ENCODE assay signal across 33 cellular contexts in the genomic region with DNA sequence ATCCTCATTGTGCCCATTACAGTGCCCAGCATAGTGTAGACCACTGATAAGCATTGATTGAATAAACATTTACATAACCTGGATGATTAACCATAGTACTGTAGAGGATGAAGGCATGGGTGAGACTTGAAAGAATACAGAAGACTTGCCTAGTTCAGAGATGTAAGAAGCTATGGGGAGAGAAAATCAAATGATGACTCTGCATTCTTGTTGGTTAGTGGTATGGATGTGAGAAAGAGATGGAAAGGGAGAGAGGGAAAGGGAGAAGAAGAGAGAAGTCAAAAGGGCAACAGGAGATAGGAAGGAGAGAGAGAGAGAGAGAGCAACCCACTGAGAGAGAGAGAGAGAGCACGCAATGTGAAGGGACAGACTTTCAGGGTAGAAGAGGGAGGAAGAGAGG.
"Had no signal": no experiment of that assay in that cellular context is flagged by ENCODE, and none has a peak within 500 bp of the region (broad histone marks: within the 10 kb centered on the region; RNA-seq: fewer than 3 reads in every experiment).

No MANE protein-coding gene starts in this region.

- H3K4me3 Mint-ChIP-seq: naive thymus-derived CD4-positive, alpha-beta T cell; natural killer cell; nephron progenitor cell; neural crest cell; stimulated activated memory B cell treated with anti-CD40 and anti-IgM and Interleukin-4, amounts not matched to agents 10 μg/mL and 1 μg/mL and 100 μg/mL, for 72 hours; stimulated activated naive CD8-positive, alpha-beta T cell treated with anti-CD3 and anti-CD28 coated beads, Interleukin-15, amount 100 ng/mL, for 72 hours; type B pancreatic cell had no signal

- H3K27me3 ChIP-seq: ovary, spleen, suprapubic skin, testis, tibial artery, transverse colon, upper lobe of right lung, uterus had no signal

- H3K36me3 ChIP-seq: neutrophil, ovary, spleen, suprapubic skin, tibial artery, transverse colon, upper lobe of right lung, uterus had no signal

- DNase-seq: naive thymus-derived CD4-positive, alpha-beta T cell; natural killer cell; nephron progenitor cell; nucleus accumbens; ovary; posterior cingulate gyrus; psoas muscle; right cardiac atrium; spleen; stimulated activated CD4-positive, alpha-beta T cell treated with anti-CD3 and anti-CD28 coated beads, Interleukin-12 subunit alpha, Interleukin-12 subunit beta, amount 100 ng/mL, for 4 hours; stimulated activated CD4-positive, alpha-beta T cell treated with anti-CD3 and anti-CD28 coated beads, Interleukin-1b, Interleukin-23, amount 100 ng/mL, for 48 hours; stimulated activated CD4-positive, alpha-beta T cell treated with anti-CD3 and anti-CD28 coated beads, Interleukin-4, amount 100 ng/mL, for 1 hour; stimulated activated CD4-positive, alpha-beta T cell treated with anti-CD3 and anti-CD28 coated beads, Interleukin-4, amount 100 ng/mL, for 4 hours; stimulated activated CD8-positive, alpha-beta memory T cell treated with anti-CD3 and anti-CD28 coated beads, Interleukin-4, amount 100 ng/mL, for 48 hours; stimulated activated naive CD4-positive, alpha-beta T cell; stimulated activated naive CD8-positive, alpha-beta T cell treated with anti-CD3 and anti-CD28 coated beads, Interleukin-15, amount 100 ng/mL, for 72 hours; stimulated activated naive CD8-positive, alpha-beta T cell treated with anti-CD3 and anti-CD28 coated beads, Interleukin-15, Interleukin-2, amounts not matched to agents 100 U/mL and 50 U/mL, for 24 hours; substantia nigra; testis; tibial artery; transverse colon; upper lobe of right lung; uterus had no signal

- H3K4me1 Mint-ChIP-seq: natural killer cell had no signal

- H3K27ac Mint-ChIP-seq: naive thymus-derived CD4-positive, alpha-beta T cell; natural killer cell; nephron progenitor cell; progenitor cell of endocrine pancreas; stimulated activated naive CD8-positive, alpha-beta T cell treated with anti-CD3 and anti-CD28 coated beads, Interleukin-15, amount 100 ng/mL, for 72 hours; type B pancreatic cell had no signal

- ATAC-seq: naive thymus-derived CD4-positive, alpha-beta T cell; natural killer cell; psoas muscle; right cardiac atrium; sciatic nerve; stimulated activated memory B cell treated with anti-CD40 and anti-IgM and Interleukin-4, amounts not matched to agents 10 μg/mL and 1 μg/mL and 100 μg/mL, for 72 hours; stimulated activated naive CD8-positive, alpha-beta T cell treated with anti-CD3 and anti-CD28 coated beads, Interleukin-15, amount 100 ng/mL, for 72 hours; stimulated activated naive CD8-positive, alpha-beta T cell treated with anti-CD3 and anti-CD28 coated beads, Interleukin-15, Interleukin-2, amounts not matched to agents 100 U/mL and 50 U/mL, for 24 hours; upper lobe of right lung had no signal

- H3K9me3 Mint-ChIP-seq: naive thymus-derived CD4-positive, alpha-beta T cell; natural killer cell; nephron progenitor cell; neural crest cell; stimulated activated memory B cell treated with anti-CD40 and anti-IgM and Interleukin-4, amounts not matched to agents 10 μg/mL and 1 μg/mL and 100 μg/mL, for 72 hours; stimulated activated naive CD8-positive, alpha-beta T cell treated with anti-CD3 and anti-CD28 coated beads, Interleukin-15, amount 100 ng/mL, for 72 hours; type B pancreatic cell had no signal

- H2AFZ ChIP-seq: parathyroid adenoma had no signal

- H3K27ac ChIP-seq: ovary, parathyroid adenoma, psoas muscle, spleen, suprapubic skin, testis, tibial artery, transverse colon, upper lobe of right lung, uterus had no signal

- H3K9ac ChIP-seq: parathyroid adenoma had no signal

- H3K4me2 ChIP-seq: smooth muscle cell had no signal

- H3K9me3 ChIP-seq: neutrophil, ovary, psoas muscle, spleen, suprapubic skin, testis, tibial artery, transverse colon, upper lobe of right lung, uterus had no signal

- H3K27me3 Mint-ChIP-seq: stimulated activated naive CD8-positive, alpha-beta T cell treated with anti-CD3 and anti-CD28 coated beads, Interleukin-15, amount 100 ng/mL, for 72 hours had no signal

- H3K36me3 Mint-ChIP-seq: naive thymus-derived CD4-positive, alpha-beta T cell; natural killer cell; stimulated activated memory B cell treated with anti-CD40 and anti-IgM and Interleukin-4, amounts not matched to agents 10 μg/mL and 1 μg/mL and 100 μg/mL, for 72 hours; type B pancreatic cell had no signal

- H3K79me2 ChIP-seq: parathyroid adenoma had no signal

- H3K4me3 ChIP-seq: ovary, psoas muscle, skin epidermis, smooth muscle cell, spleen, suprapubic skin, testis, tibial artery, transverse colon, upper lobe of right lung, uterus had no signal

- H3K4me1 ChIP-seq: parathyroid adenoma, suprapubic skin, testis, transverse colon, upper lobe of right lung, uterus had no signal
